8 cellular contexts compared by ENCODE assay signal in genomic region chr1:228486596-228487335, GRCh38. TPM values are rescaled to one million over a fixed set of nuclear protein-coding genes. Genes with fewer than 3 reads are reported as not detected.
DNase-seq lines count a peak whose midpoint lies in the region; ATAC-seq and TF ChIP-seq lines count a peak whose summit lies in the region.

No MANE protein-coding gene starts in this region.

- H3K27ac Mint-ChIP-seq in activated CD8-positive, alpha-beta memory T cell treated with anti-CD3 and anti-CD28 coated beads, Interleukin-2, amount 10 ng/mL, durations not matched to agents 7 days and 5 days: peak overlapping the region; percentile 98
- H3K27ac Mint-ChIP-seq in endodermal cell: peak overlapping the region; percentile 100

- H3K9me3 Mint-ChIP-seq in activated CD8-positive, alpha-beta memory T cell treated with anti-CD3 and anti-CD28 coated beads, Interleukin-2, amount 10 ng/mL, durations not matched to agents 7 days and 5 days (ENCODE audit: low read depth): no peaks in the 10 kb centered on the region
- no peaks in the 10 kb centered on the region for H3K9me3 Mint-ChIP-seq in endodermal cell

- DNase-seq in CMK (ENCODE audit: low read depth): peak; percentile 76
- DNase-seq in NOMO-1 treated with DMSO at 0.1 percent for 48 hours (lab: John Stamatoyannopoulos, UW; ENCODE audit: unreplicated experiment): peak; percentile 91
- DNase-seq in activated CD8-positive, alpha-beta memory T cell treated with anti-CD3 and anti-CD28 coated beads, Interleukin-2, amount 10 ng/mL, durations not matched to agents 7 days and 5 days: peak; percentile 89
- peak; percentile 97 for DNase-seq in endodermal cell
- DNase-seq in midbrain (lab: John Stamatoyannopoulos, UW): peak; percentile 84
- DNase-seq in stimulated activated CD8-positive, alpha-beta memory T cell treated with anti-CD3 and anti-CD28 coated beads, Interleukin-2, amount 100 ng/mL, for 1 hour (ENCODE audit: low read depth in 2 of 2): peak; percentile 50 to 59

- TF ChIP-seq CTCF in endodermal cell (conservative IDR thresholded peaks at IDR 0.05): no peak

- no peaks in the 10 kb centered on the region for H3K27me3 ChIP-seq in endodermal cell (ENCODE audit: control insufficient read depth, insufficient read depth, low read length, poor library complexity, severe bottlenecking)

- CTCF ChIA-PET in activated CD8-positive, alpha-beta memory T cell treated with anti-CD3 and anti-CD28 coated beads, Interleukin-2, amount 10 ng/mL, durations not matched to agents 7 days and 5 days (lab: Charles Lee): interaction anchor here (0.7 to 4.5 kb wide), 15 partner anchors 9 to 321 kb away, joined by 3 to 49 read pairs (median 4); a partner anchor contains a TSS

- WGBS in endodermal cell (ENCODE audit: insufficient coverage in 1 of 2, insufficient read length in 1 of 2), 2 experiments: 0 to 1% methylated on average over 26 to 60 of the region's 60 CpGs

- H3K9me3 ChIP-seq in endodermal cell (ENCODE audit: control insufficient read depth, low read length): no peaks in the 10 kb centered on the region

- peak overlapping the region; percentile 97 for H3K9ac ChIP-seq in endodermal cell (ENCODE audit: extremely low read depth, low read length, poor library complexity, severe bottlenecking)

- H3K4me1 Mint-ChIP-seq in activated CD8-positive, alpha-beta memory T cell treated with anti-CD3 and anti-CD28 coated beads, Interleukin-2, amount 10 ng/mL, durations not matched to agents 7 days and 5 days: peaks cover 64% of the 10 kb centered on the region
- no peaks in the 10 kb centered on the region for H3K4me1 Mint-ChIP-seq in endodermal cell

- peak overlapping the region; percentile 97 for H3K4me3 Mint-ChIP-seq in activated CD8-positive, alpha-beta memory T cell treated with anti-CD3 and anti-CD28 coated beads, Interleukin-2, amount 10 ng/mL, durations not matched to agents 7 days and 5 days
- peak overlapping the region; percentile 87 for H3K4me3 Mint-ChIP-seq in endodermal cell

- H3K36me3 ChIP-seq in endodermal cell (ENCODE audit: control insufficient read depth, insufficient read depth, low read length): peaks cover 24% of the 10 kb centered on the region

- peak overlapping the region; percentile 94 for H3K4me3 ChIP-seq in endodermal cell (ENCODE audit: low read length)

- no peaks in the 10 kb centered on the region for H3K27me3 Mint-ChIP-seq in activated CD8-positive, alpha-beta memory T cell treated with anti-CD3 and anti-CD28 coated beads, Interleukin-2, amount 10 ng/mL, durations not matched to agents 7 days and 5 days
- H3K27me3 Mint-ChIP-seq in endodermal cell (ENCODE audit: insufficient read depth): peaks cover 14% of the 10 kb centered on the region

- peak; percentile 54 for ATAC-seq in GM19452 (IDR thresholded peaks at IDR 0.05; ENCODE audit: unreplicated experiment)
- ATAC-seq in HG03575 (IDR thresholded peaks at IDR 0.05; ENCODE audit: extremely low read depth, insufficient number of reproducible peaks, low FRiP score, unreplicated experiment): peak; percentile 46
- peak; percentile 70 for ATAC-seq in activated CD8-positive, alpha-beta memory T cell treated with anti-CD3 and anti-CD28 coated beads, Interleukin-2, amount 10 ng/mL, durations not matched to agents 7 days and 5 days

- peaks cover 33% of the 10 kb centered on the region for H3K36me3 Mint-ChIP-seq in activated CD8-positive, alpha-beta memory T cell treated with anti-CD3 and anti-CD28 coated beads, Interleukin-2, amount 10 ng/mL, durations not matched to agents 7 days and 5 days
- peaks cover 28% of the 10 kb centered on the region for H3K36me3 Mint-ChIP-seq in endodermal cell (ENCODE audit: low read depth)

- H3K4me1 ChIP-seq in endodermal cell (ENCODE audit: control insufficient read depth, insufficient read depth, low read length): peaks cover 4% of the 10 kb centered on the region

- H3K27ac ChIP-seq in endodermal cell (ENCODE audit: low read depth, low read length): peak overlapping the region; percentile 100

RNA-seq across cellular contexts. Expression of gene RNF187, which starts 0.4 kb away (rescaled TPM):
- 100 to 1,000 TPM; 145 to 166 TPM for total RNA-seq in activated CD8-positive, alpha-beta memory T cell treated with anti-CD3 and anti-CD28 coated beads, Interleukin-2, amount 10 ng/mL, durations not matched to agents 7 days and 5 days
- 100 to 1,000 TPM; 103 to 112 TPM for total RNA-seq in endodermal cell
- polyA plus RNA-seq in endodermal cell (2013, experiment 1 of 2): 55.2 TPM
- polyA plus RNA-seq in endodermal cell (2013, experiment 2 of 2): 42.1 TPM

Comparison
In these comparisons a context has a peak if more than half of its experiments do, and no peak if none do; other contexts are left out.
1. Peak in every context shown above with its lines: DNase-seq, ATAC-seq, H3K4me3 ChIP-seq and H3K27ac ChIP-seq.